In the genomic region with DNA sequence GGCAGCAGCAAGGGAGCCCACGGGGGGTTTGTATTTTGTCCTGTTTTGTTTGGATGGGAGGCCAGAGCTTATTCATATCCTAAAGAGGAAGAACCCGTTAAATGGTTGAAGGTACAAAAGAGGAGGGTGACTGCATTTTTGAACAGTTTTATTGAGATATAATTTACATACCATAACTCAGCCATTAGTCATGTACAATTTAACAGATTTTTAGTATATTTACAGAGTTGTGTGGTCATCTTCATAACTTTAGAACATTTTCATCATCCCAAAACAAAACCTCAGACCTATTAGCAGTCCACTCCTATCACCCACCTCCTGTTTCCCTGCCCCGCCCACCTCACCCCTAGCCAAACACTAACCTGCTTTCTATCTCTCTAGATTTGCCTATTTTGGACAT, we compare ENCODE assay signal across 15 cellular contexts. TPM values are rescaled to one million over a fixed set of nuclear protein-coding genes. Genes with fewer than 3 reads are reported as not detected.
DNase-seq lines count a peak whose midpoint lies in the region; TF ChIP-seq lines count a peak whose summit lies in the region.
"Had no signal": no experiment of that assay in that cellular context is flagged by ENCODE, and none has a peak within 500 bp of the region (broad histone marks: within the 10 kb centered on the region; RNA-seq: fewer than 3 reads in every experiment).

No MANE protein-coding gene starts in this region.

- peak overlapping the region; percentile 94 for H3K27ac Mint-ChIP-seq in activated naive CD4-positive, alpha-beta T cell treated with anti-CD3 and anti-CD28 coated beads, Interleukin-2, amount 50 U/mL, for 24 hours
- no peak overlapping the region for H3K27ac Mint-ChIP-seq in activated naive CD4-positive, alpha-beta T cell treated with anti-CD3 and anti-CD28 coated beads for 36 hours
- no peak overlapping the region for H3K27ac Mint-ChIP-seq in endodermal cell
- H3K27ac Mint-ChIP-seq in CD14-positive monocyte = peak overlapping the region in 1 of 7 donors; percentile 55

- no peak for TF ChIP-seq RAD21 in SK-N-SH (IDR thresholded peaks at IDR 0.05; ENCODE audit: low read length)

- in situ Hi-C loops in GM13976 (cut with MboI; ENCODE audit: low sequenced_read_pairs, unreplicated experiment) = no loop called here

- no peaks in the 10 kb centered on the region; the same call in 1 of the 2 replicates for H4K20me1 ChIP-seq in SK-N-SH (ENCODE audit: insufficient read depth)

- H3K27me3 ChIP-seq in endodermal cell (ENCODE audit: control insufficient read depth, insufficient read depth, low read length, poor library complexity, severe bottlenecking) = no peaks in the 10 kb centered on the region
- no peaks in the 10 kb centered on the region for H3K27me3 ChIP-seq in SK-N-SH (ENCODE audit: insufficient read depth)

- no peak overlapping the region for H3K4me2 ChIP-seq in SK-N-SH

- intact Hi-C loops in activated naive CD4-positive, alpha-beta T cell treated with anti-CD3 and anti-CD28 coated beads for 36 hours (cut with micrococcal nuclease) = no loop called here
- intact Hi-C loops in CD14-positive monocyte (cut with micrococcal nuclease) = no loop called here

- no peak overlapping the region for H3K9ac ChIP-seq in endodermal cell (ENCODE audit: extremely low read depth, low read length, poor library complexity, severe bottlenecking)
- no peak overlapping the region for H3K9ac ChIP-seq in SK-N-SH

- no peaks in the 10 kb centered on the region for H3F3A ChIP-seq in SK-N-SH (replicated peaks; ENCODE audit: insufficient read depth)

- H3K4me3 Mint-ChIP-seq in activated naive CD4-positive, alpha-beta T cell treated with anti-CD3 and anti-CD28 coated beads, Interleukin-2, amount 50 U/mL, for 24 hours = no peak overlapping the region
- no peak overlapping the region for H3K4me3 Mint-ChIP-seq in activated naive CD4-positive, alpha-beta T cell treated with anti-CD3 and anti-CD28 coated beads for 36 hours
- H3K4me3 Mint-ChIP-seq in endodermal cell (no peak overlapping the region), CD14-positive monocyte (no peak overlapping the region)
- H3K4me3 Mint-ChIP-seq: CD8-positive, alpha-beta memory T cell had no signal

- CTCF ChIA-PET in activated naive CD4-positive, alpha-beta T cell treated with anti-CD3 and anti-CD28 coated beads for 36 hours (lab: Charles Lee) = no interaction called here
- CTCF ChIA-PET in SK-N-SH (lab: Yijun Ruan, JAX) = interaction anchor here (1.0 to 2.0 kb wide), 3 partner anchors 18 to 378 kb away, joined by 3 to 4 read pairs (median 3); no protein-coding TSS in a partner anchor

- DNase-seq in activated naive CD4-positive, alpha-beta T cell treated with anti-CD3 and anti-CD28 coated beads for 36 hours = no peak
- DNase-seq in HS-5 (ENCODE audit: low read depth) = peak; percentile 29
- DNase-seq in endodermal cell = no peak
- no peak for DNase-seq in superior temporal gyrus (ENCODE audit: extremely low spot score)
- no peak for DNase-seq in SK-N-SH
- no peak for DNase-seq in CD14-positive monocyte (ENCODE audit: low spot score)
- DNase-seq in GM13976 (ENCODE audit: low spot score) = no peak
- DNase-seq: CD8-positive, alpha-beta memory T cell; H7; NCI-H1417; NCI-H2029 treated with DMSO at 0.1 percent for 48 hours; NCI-H510A; SHP77 treated with DMSO at 0.1 percent for 48 hours had no signal

- peaks cover 33% of the 10 kb centered on the region for H3K79me2 ChIP-seq in SK-N-SH (ENCODE audit: insufficient read depth)

- no peaks in the 10 kb centered on the region for H3K27me3 Mint-ChIP-seq in activated naive CD4-positive, alpha-beta T cell treated with anti-CD3 and anti-CD28 coated beads, Interleukin-2, amount 50 U/mL, for 24 hours
- H3K27me3 Mint-ChIP-seq in activated naive CD4-positive, alpha-beta T cell treated with anti-CD3 and anti-CD28 coated beads for 36 hours (ENCODE audit: low read depth) = no peaks in the 10 kb centered on the region
- H3K27me3 Mint-ChIP-seq in endodermal cell (ENCODE audit: insufficient read depth) (no peaks in the 10 kb centered on the region), CD14-positive monocyte (ENCODE audit: low read depth in 3 of 3) (peaks cover 0 to 2% (median 0%) of the 10 kb centered on the region in 3 donors)
- H3K27me3 Mint-ChIP-seq: CD8-positive, alpha-beta memory T cell had no signal

- H3K9me3 ChIP-seq in endodermal cell (ENCODE audit: control insufficient read depth, low read length) (peaks cover 14% of the 10 kb centered on the region), SK-N-SH (no peaks in the 10 kb centered on the region)

- H3K27ac ChIP-seq in endodermal cell (ENCODE audit: low read depth, low read length) (no peak overlapping the region), SK-N-SH (ENCODE audit: low read depth in 2 of 2, low read length in 1 of 2) (no peak overlapping the region)

- H3K4me1 Mint-ChIP-seq in activated naive CD4-positive, alpha-beta T cell treated with anti-CD3 and anti-CD28 coated beads, Interleukin-2, amount 50 U/mL, for 24 hours = peaks cover 49% of the 10 kb centered on the region
- H3K4me1 Mint-ChIP-seq in activated naive CD4-positive, alpha-beta T cell treated with anti-CD3 and anti-CD28 coated beads for 36 hours (ENCODE audit: low read depth) = peaks cover 33% of the 10 kb centered on the region
- H3K4me1 Mint-ChIP-seq in endodermal cell (peaks cover 9% of the 10 kb centered on the region), CD14-positive monocyte (peaks cover 14% of the 10 kb centered on the region)

- TF ChIP-seq EP300 in SK-N-SH (IDR thresholded peaks at IDR 0.05; ENCODE audit: borderline replicate concordance in 1 of 2, low read depth in 1 of 2, low read length in 1 of 2) = no peak

- POLR2A ChIA-PET in SK-N-SH (lab: Yijun Ruan, JAX) = no interaction called here

- no peaks in the 10 kb centered on the region for H3K4me1 ChIP-seq in endodermal cell (ENCODE audit: control insufficient read depth, insufficient read depth, low read length)
- H3K4me1 ChIP-seq in SK-N-SH (ENCODE audit: control insufficient read depth in 1 of 2, insufficient read depth in 2 of 2, low read depth in 1 of 2, low read length in 1 of 2) = no peaks in the 10 kb centered on the region

- H3K36me3 Mint-ChIP-seq in activated naive CD4-positive, alpha-beta T cell treated with anti-CD3 and anti-CD28 coated beads, Interleukin-2, amount 50 U/mL, for 24 hours = peaks cover 27% of the 10 kb centered on the region
- H3K36me3 Mint-ChIP-seq in activated naive CD4-positive, alpha-beta T cell treated with anti-CD3 and anti-CD28 coated beads for 36 hours (ENCODE audit: low read depth) = peaks cover 30% of the 10 kb centered on the region
- H3K36me3 Mint-ChIP-seq in endodermal cell (ENCODE audit: low read depth) = peaks cover 44% of the 10 kb centered on the region
- peaks cover 38 to 44% of the 10 kb centered on the region in 2 donors for H3K36me3 Mint-ChIP-seq in CD14-positive monocyte

- no peaks in the 10 kb centered on the region for H3K9me2 ChIP-seq in SK-N-SH

- 93 to 100% methylated on average over 1 to 2 of the region's 3 CpGs for WGBS in endodermal cell (ENCODE audit: insufficient coverage in 1 of 2, insufficient read length in 1 of 2), 2 experiments
- 94% methylated on average over 3 of the region's 3 CpGs for WGBS in SK-N-SH (ENCODE audit: low lambda C conversion rate)

- peaks cover 27% of the 10 kb centered on the region for H3K36me3 ChIP-seq in endodermal cell (ENCODE audit: control insufficient read depth, insufficient read depth, low read length)
- H3K36me3 ChIP-seq in SK-N-SH (replicated peaks in 1 of 2; ENCODE audit: control insufficient read depth in 1 of 2, insufficient read depth in 2 of 2, low read length in 1 of 2) = peaks cover 23 to 28% of the 10 kb centered on the region in 2 experiments

- peaks cover 12% of the 10 kb centered on the region for H3K9me3 Mint-ChIP-seq in activated naive CD4-positive, alpha-beta T cell treated with anti-CD3 and anti-CD28 coated beads, Interleukin-2, amount 50 U/mL, for 24 hours
- H3K9me3 Mint-ChIP-seq in activated naive CD4-positive, alpha-beta T cell treated with anti-CD3 and anti-CD28 coated beads for 36 hours = peaks cover 7% of the 10 kb centered on the region
- H3K9me3 Mint-ChIP-seq in endodermal cell = peaks cover 12% of the 10 kb centered on the region
- H3K9me3 Mint-ChIP-seq in CD14-positive monocyte = peaks cover 0 to 2% (median 0%) of the 10 kb centered on the region in 7 donors
- H3K9me3 Mint-ChIP-seq: CD8-positive, alpha-beta memory T cell had no signal

- peak overlapping the region; percentile 39 for H3K4me3 ChIP-seq in endodermal cell (ENCODE audit: low read length)
- H3K4me3 ChIP-seq in SK-N-SH (ENCODE audit: low read depth in 2 of 2, low read length in 1 of 2) = no peak overlapping the region
- H3K4me3 ChIP-seq: GM12878 had no signal

- H2AFZ ChIP-seq in SK-N-SH (ENCODE audit: low read depth) = no peak overlapping the region

- TF ChIP-seq CTCF in endodermal cell (conservative IDR thresholded peaks at IDR 0.05) (no peak), SK-N-SH (IDR thresholded peaks at IDR 0.05) (no peak), CD14-positive monocyte (IDR thresholded peaks at IDR 0.05) (no peak), GM13976 (IDR thresholded peaks at IDR 0.05; ENCODE audit: borderline replicate concordance, control extremely low read depth, extremely low read depth, insufficient read depth, missing control alignments) (no peak)

TF ChIP-seq in SK-N-SH, 30 proteins besides CTCF, POLR2A, EP300 and RAD21 (continues in another document):
- TF ChIP-seq YY1 (IDR thresholded peaks at IDR 0.05; ENCODE audit: low read depth) (no peak), EZH2phosphoT487 (IDR thresholded peaks at IDR 0.05; ENCODE audit: borderline replicate concordance, low read depth) (no peak), GATA2 (CRISPR knock-in tag; IDR thresholded peaks at IDR 0.05) (no peak), ELF1 (IDR thresholded peaks at IDR 0.05) (no peak), GABPA (IDR thresholded peaks at IDR 0.05; ENCODE audit: low read depth) (no peak), NRF1 (IDR thresholded peaks at IDR 0.05; ENCODE audit: low read depth, low read length) (no peak), TAF1 (IDR thresholded peaks at IDR 0.05; ENCODE audit: borderline replicate concordance, low read depth, low read length) (no peak)

RNA-seq across cellular contexts. Expression of a gene that starts 12.6 kb away (rescaled TPM):
- total RNA-seq in activated naive CD4-positive, alpha-beta T cell treated with anti-CD3 and anti-CD28 coated beads for 36 hours = 10 to 100 TPM; 22.0 to 23.1 TPM
- 10 to 100 TPM; 18.3 to 19.5 TPM for total RNA-seq in endodermal cell
- 11.3 TPM for polyA plus RNA-seq in endodermal cell (2013, experiment 1 of 2)
- polyA plus RNA-seq in endodermal cell (2013, experiment 2 of 2) = 9.2 TPM
- polyA plus RNA-seq in SK-N-SH (2012; rRNA removed) = 10.3 and 11.3 TPM in 2 replicates
- 6.1 and 7.6 TPM in 2 replicates for polyA plus RNA-seq in SK-N-SH (2012; cell fraction: cytosol; rRNA removed)
- 30.6 and 31.1 TPM in 2 replicates for polyA plus RNA-seq in SK-N-SH (2012; cell fraction: nucleus; rRNA removed)
- 1 to 10 TPM; 4.7 to 6.7 TPM for polyA plus RNA-seq in CD14-positive monocyte
